ENCODE assay signal across 8 cellular contexts in the genomic region with DNA sequence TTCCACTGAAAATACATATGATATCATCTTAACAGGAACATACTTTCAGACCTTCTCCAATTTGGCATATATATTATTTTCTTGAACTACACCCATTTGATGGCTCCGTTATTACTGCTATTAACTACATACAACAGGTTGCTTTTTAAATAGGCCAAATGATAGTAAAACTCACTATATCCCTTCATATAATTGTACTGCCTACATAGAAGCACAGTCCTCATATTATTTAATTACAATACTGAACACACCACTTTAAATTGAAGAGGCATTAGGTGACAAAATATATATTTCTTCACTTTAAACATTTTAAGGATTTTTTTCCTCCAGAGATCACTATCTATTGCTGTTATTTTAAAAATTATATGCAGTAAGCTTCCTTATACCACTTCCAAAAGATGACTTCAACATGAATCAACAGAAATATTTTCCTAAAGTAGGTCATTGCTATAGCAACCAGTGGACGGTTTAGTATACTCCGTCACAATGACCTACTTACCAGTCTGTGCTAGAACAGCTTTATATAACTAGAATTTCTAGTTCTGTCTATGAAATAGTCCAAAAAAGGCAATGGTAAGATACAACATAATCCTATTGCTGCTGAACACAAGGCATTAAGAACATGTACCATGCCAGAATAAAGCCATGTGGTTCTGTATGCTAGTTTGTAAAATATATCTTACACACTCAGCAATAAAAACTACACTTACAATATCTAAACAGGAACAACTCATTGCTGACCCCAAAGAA. TPM values are rescaled to one million over a fixed set of nuclear protein-coding genes. Genes with fewer than 3 reads are reported as not detected.
A peak's percentile ranks its signal among the peaks of the same experiment; 100 is the strongest.
DNase-seq lines count a peak whose midpoint lies in the region; ATAC-seq, FAIRE-seq and TF ChIP-seq lines count a peak whose summit lies in the region.

No MANE protein-coding gene starts in this region.

- no peaks in the 10 kb centered on the region for H3K9me1 ChIP-seq in K562 (ENCODE audit: control insufficient read depth, insufficient read depth, low read length)

- TF ChIP-seq RAD21 in K562 (CRISPR knock-in tag; conservative IDR thresholded peaks at IDR 0.05 in 1 of 2, IDR thresholded peaks at IDR 0.05 in 1 of 2): no peak

- CTCF ChIA-PET in Calu3 (lab: Charles Lee) (interaction anchor here (1.0 to 1.1 kb wide), 3 partner anchors 33 to 64 kb away, joined by 3 to 4 read pairs (median 3); partner anchors contain the start of gene MTERF2), K562 (lab: Yijun Ruan, JAX; ENCODE audit: low intra/inter-chr PET ratio) (no interaction called here)

- 58% methylated on average over 3 of the region's 3 CpGs for WGBS in K562 (ENCODE audit: insufficient coverage, low coverage, missing lambda C conversion rate)
- 28% methylated on average over 3 of the region's 3 CpGs for WGBS in smooth muscle cell (ENCODE audit: low lambda C conversion rate)

- H3K36me3 Mint-ChIP-seq in Calu3 (ENCODE audit: insufficient read depth, unreplicated experiment): no peaks in the 10 kb centered on the region

- H3K4me1 ChIP-seq in K562 (replicated peaks in 1 of 2; ENCODE audit: control insufficient read depth in 2 of 2, insufficient read depth in 2 of 2, low read length in 2 of 2): peaks cover 0 to 2% of the 10 kb centered on the region in 2 experiments; a peak in 1 of 5 replicates
- peaks cover 23% of the 10 kb centered on the region for H3K4me1 ChIP-seq in smooth muscle cell (ENCODE audit: low read depth)

- H3K36me3 ChIP-seq in K562 (ENCODE audit: control insufficient read depth, insufficient read depth, low read length) (no peaks in the 10 kb centered on the region), smooth muscle cell (ENCODE audit: low read depth) (no peaks in the 10 kb centered on the region), H7 (replicated peaks; ENCODE audit: control insufficient read depth, insufficient read depth, low read length) (no peaks in the 10 kb centered on the region)

- peaks cover 7% of the 10 kb centered on the region; the same call in 1 of the 3 replicates for H3K79me2 ChIP-seq in K562 (ENCODE audit: control insufficient read depth, insufficient read depth, low read length)
- H3K79me2 ChIP-seq in smooth muscle cell (ENCODE audit: low read depth): peaks cover 39% of the 10 kb centered on the region

- no peak overlapping the region for H3K4me2 ChIP-seq in K562 (ENCODE audit: insufficient read depth, low read length)
- H3K4me2 ChIP-seq in smooth muscle cell: peak overlapping the region; percentile 83

- intact Hi-C loops in Calu3 (cut with micrococcal nuclease; ENCODE audit: unreplicated experiment) (loop anchor here (5.0 kb wide), 1 partner anchor 65 kb away; the partner anchor contains the start of gene CRY1), K562 (cut with micrococcal nuclease) (no loop called here)

- no peak for TF ChIP-seq POLR2A in K562 (conservative IDR thresholded peaks at IDR 0.05)

- H3K27ac ChIP-seq in K562 (ENCODE audit: extremely low read depth, low read depth, low read length): no peak overlapping the region
- H3K27ac ChIP-seq in smooth muscle cell (ENCODE audit: low read depth): peak overlapping the region; percentile 99

- peaks cover 16% of the 10 kb centered on the region for H3K4me1 Mint-ChIP-seq in Calu3 (ENCODE audit: low read depth, unreplicated experiment)

- no peak overlapping the region for H3K4me3 Mint-ChIP-seq in Calu3 (ENCODE audit: low read depth, unreplicated experiment)

- no peak for TF ChIP-seq CTCF in Calu3 (IDR thresholded peaks at IDR 0.05; ENCODE audit: unreplicated experiment)
- TF ChIP-seq CTCF in K562 (IDR thresholded peaks at IDR 0.05 in 2 of 3, conservative IDR thresholded peaks at IDR 0.05 in 1 of 3; ENCODE audit: insufficient read depth in 2 of 3, low read depth in 1 of 3, low read length in 3 of 3): no peak
- TF ChIP-seq CTCF in smooth muscle cell (IDR thresholded peaks at IDR 0.05; ENCODE audit: borderline replicate concordance, insufficient read depth, poor library complexity, severe bottlenecking): no peak

- H3K9me3 ChIP-seq in K562 (replicated peaks; ENCODE audit: control insufficient read depth, insufficient read depth, low read depth, low read length) (no peaks in the 10 kb centered on the region), smooth muscle cell (replicated peaks; ENCODE audit: low read depth) (no peaks in the 10 kb centered on the region)

- FAIRE-seq in K562 (lab: Jason Lieb, UNC): no peak

- H3K27me3 ChIP-seq in K562 (ENCODE audit: control insufficient read depth in 2 of 2, insufficient read depth in 2 of 2, low read length in 2 of 2) (no peaks in the 10 kb centered on the region), smooth muscle cell (ENCODE audit: low read depth) (no peaks in the 10 kb centered on the region), H7 (ENCODE audit: control insufficient read depth, insufficient read depth, low read length) (no peaks in the 10 kb centered on the region)

- H3K27ac Mint-ChIP-seq in Calu3 (ENCODE audit: unreplicated experiment): peak overlapping the region; percentile 70

- peak; percentile 35 for DNase-seq in Calu3
- DNase-seq in NCI-H1092 treated with DMSO at 0.1 percent for 48 hours (lab: John Stamatoyannopoulos, UW): peak; percentile 72
- no peak for DNase-seq in K562 (ENCODE audit: extremely low read depth in 1 of 4, low spot score in 3 of 4)
- peak; percentile 13 for DNase-seq in iPS-NIHi11 (ENCODE audit: low spot score)
- DNase-seq in smooth muscle cell (lab: John Stamatoyannopoulos, UW; ENCODE audit: unreplicated experiment): no peak
- DNase-seq in OCI-M1 (lab: John Stamatoyannopoulos, UW): no peak
- no peak for DNase-seq in H7

- ATAC-seq in K562 (no peak), HG03159 (IDR thresholded peaks at IDR 0.05; ENCODE audit: unreplicated experiment) (no peak)

- H4K20me1 ChIP-seq in K562 (replicated peaks; ENCODE audit: control insufficient read depth, insufficient read depth, low read length) (no peaks in the 10 kb centered on the region), smooth muscle cell (ENCODE audit: low read depth) (no peaks in the 10 kb centered on the region)

- BruUV-seq in Calu3 (replicated peaks; lab: Mats Ljungman, UMichigan): no TSS peak
- no TSS peak for BruUV-seq in K562 (replicated peaks; lab: Mats Ljungman, UMichigan)

- in situ Hi-C loops in K562 (cut with MboI): no loop called here

- POLR2A ChIA-PET in K562 (lab: Yijun Ruan, JAX): no interaction called here

- peaks cover 9% of the 10 kb centered on the region for H3F3A ChIP-seq in smooth muscle cell (ENCODE audit: low read depth)

- H3K9ac ChIP-seq in K562 (ENCODE audit: insufficient read depth in 1 of 2, low read depth in 2 of 2, low read length in 2 of 2) (no peak overlapping the region), smooth muscle cell (ENCODE audit: low read depth) (peak overlapping the region; percentile 97)

- no peaks in the 10 kb centered on the region for H3K9me3 Mint-ChIP-seq in Calu3 (ENCODE audit: low read depth, unreplicated experiment)

- no peak overlapping the region for H2AFZ ChIP-seq in K562 (ENCODE audit: low read depth, low read length)
- H2AFZ ChIP-seq in smooth muscle cell (ENCODE audit: low read depth): no peak overlapping the region

- H3K4me3 ChIP-seq in K562: no peak overlapping the region
- H3K4me3 ChIP-seq in smooth muscle cell: peak overlapping the region; percentile 26
- H3K4me3 ChIP-seq in H7 (ENCODE audit: insufficient read depth, low read depth, low read length): no peak overlapping the region

- no peaks in the 10 kb centered on the region for H3K27me3 Mint-ChIP-seq in Calu3 (ENCODE audit: unreplicated experiment)

- TF ChIP-seq EP300 in K562 (IDR thresholded peaks at IDR 0.05; ENCODE audit: low read length): no peak

TF ChIP-seq in K562, 482 proteins besides CTCF, POLR2A, EP300 and RAD21 (continues in another document):
- no peak for TF ChIP-seq ZNF253 (CRISPR knock-in tag; conservative IDR thresholded peaks at IDR 0.05)

RNA-seq across cellular contexts. Expression of gene MTERF2, which starts 40.5 kb away (rescaled TPM):
- total RNA-seq in Calu3 (2022) (10.6 and 12.3 TPM in 2 replicates), K562 (2014; rRNA removed) (26.4 and 35.9 TPM in 2 replicates), K562 (2014; rRNA removed; fragmentation: Illumina TruSeq; extraction: Trizol) (29.6 and 34.7 TPM in 2 replicates), K562 (2015; rRNA removed; fragmentation: Illumina TruSeq; extraction: Trizol) (34.1 and 37.0 TPM in 2 replicates), K562 (2021) (30.3 and 33.7 TPM in 2 replicates), smooth muscle cell (2.8 and 5.8 TPM in 2 replicates)
- total RNA-seq in K562 (2011; cell fraction: chromatin; rRNA removed; ENCODE audit: low replicate concordance): 17.7 and 36.2 TPM in 2 replicates
- 12.2 and 16.4 TPM in 2 replicates for total RNA-seq in K562 (2011; cell fraction: nucleolus; rRNA removed)
- total RNA-seq in K562 (2011; cell fraction: nucleoplasm; rRNA removed): 24.3 and 33.8 TPM in 2 replicates
- polyA plus RNA-seq in K562 (2011; rRNA removed) (28.3 and 33.2 TPM in 2 replicates), K562 (2014; fragmentation: Illumina TruSeq; extraction: Trizol) (32.5 and 39.5 TPM in 2 replicates), K562 (2014; fragmentation: Nextera tagmentation; extraction: Ambion mirVana) (10 to 100 TPM; 10.0 to 11.6 TPM), K562 (2014; rRNA removed) (55.3 and 63.2 TPM in 2 replicates), smooth muscle cell (5.0 and 8.4 TPM in 2 replicates)
- 4.7 and 14.0 TPM in 2 replicates for polyA plus RNA-seq in K562 (2011; cell fraction: cytosol; rRNA removed)
- polyA plus RNA-seq in K562 (2011; cell fraction: nucleus; rRNA removed): 43.6 and 46.2 TPM in 2 replicates
- polyA plus RNA-seq in K562 (2012): 21.4 and 28.5 TPM in 2 replicates
- polyA minus RNA-seq in K562 (2011; rRNA and poly(A)+ RNA removed): 14.2 and 15.7 TPM in 2 replicates
- polyA minus RNA-seq in K562 (2011; cell fraction: cytosol; rRNA and poly(A)+ RNA removed): 8.3 TPM in 2 replicates
- 11.4 and 18.4 TPM in 2 replicates for polyA minus RNA-seq in K562 (2011; cell fraction: nucleus; rRNA and poly(A)+ RNA removed)
- 6.5 and 11.5 TPM in 2 replicates for total RNA-seq in H7 (2014; rRNA removed; shearing (Covaris generic))

Comparison
In these comparisons a context has a peak if more than half of its experiments do, and no peak if none do; other contexts are left out.
1. DNase-seq: peak in Calu3 (single experiment), NCI-H1092 treated with DMSO at 0.1 percent for 48 hours (single experiment) and iPS-NIHi11 (single experiment); none in K562 (0 of 4), smooth muscle cell (single experiment), OCI-M1 (single experiment) and H7 (single experiment).